ENCODE assay signal across 25 cellular contexts in genomic region chr1:228249508-228250305, GRCh38.
"Had no signal": no experiment of that assay in that cellular context is flagged by ENCODE, and none has a peak within 500 bp of the region (broad histone marks: within the 10 kb centered on the region; RNA-seq: fewer than 3 reads in every experiment).

No MANE protein-coding gene starts in this region.

- H3K27me3 Mint-ChIP-seq: naive thymus-derived CD4-positive, alpha-beta T cell; stimulated activated naive CD8-positive, alpha-beta T cell treated with anti-CD3 and anti-CD28 coated beads, Interleukin-15, amount 100 ng/mL, for 72 hours had no signal

- H3K9me3 ChIP-seq: prostate gland, right lobe of liver, thyroid gland had no signal

- H3K4me3 Mint-ChIP-seq: immature natural killer cell; naive thymus-derived CD4-positive, alpha-beta T cell; nephron; neural progenitor cell; stimulated activated naive CD8-positive, alpha-beta T cell treated with anti-CD3 and anti-CD28 coated beads, Interleukin-15, amount 100 ng/mL, for 72 hours had no signal

- H3K27ac ChIP-seq: dorsolateral prefrontal cortex, epithelial cell of prostate, foreskin keratinocyte, neural progenitor cell, prostate gland, right lobe of liver, thyroid gland had no signal

- H3K27me3 ChIP-seq: dorsolateral prefrontal cortex, foreskin keratinocyte, neural progenitor cell, right lobe of liver, thyroid gland had no signal

- ATAC-seq: esophagus mucosa; foreskin keratinocyte; naive thymus-derived CD4-positive, alpha-beta T cell; right lobe of liver; stimulated activated naive CD8-positive, alpha-beta T cell treated with anti-CD3 and anti-CD28 coated beads, Interleukin-15, amount 100 ng/mL, for 72 hours had no signal

- H3K36me3 ChIP-seq: prostate gland, right lobe of liver had no signal

- H3K27ac Mint-ChIP-seq: immature natural killer cell; naive thymus-derived CD4-positive, alpha-beta T cell; nephron; neural progenitor cell; stimulated activated naive CD8-positive, alpha-beta T cell treated with anti-CD3 and anti-CD28 coated beads, Interleukin-15, amount 100 ng/mL, for 72 hours had no signal

- DNase-seq: central memory CD4-positive, alpha-beta T cell; dorsolateral prefrontal cortex; effector CD4-positive, alpha-beta T cell; foreskin keratinocyte; glutamatergic neuron; hypothalamus; immature natural killer cell; mesendoderm; midbrain; naive thymus-derived CD4-positive, alpha-beta T cell; nucleus accumbens; right lobe of liver; small intestine; stimulated activated CD4-positive, alpha-beta T cell treated with anti-CD3 and anti-CD28 coated beads, Interleukin-15, amount 100 ng/mL, for 24 hours; stimulated activated CD4-positive, alpha-beta T cell treated with anti-CD3 and anti-CD28 coated beads, Interleukin-4, amount 100 ng/mL, for 1 hour; stimulated activated CD8-positive, alpha-beta memory T cell treated with anti-CD3 and anti-CD28 coated beads, Interleukin-4, amount 100 ng/mL, for 48 hours; stimulated activated naive CD4-positive, alpha-beta T cell; stimulated activated naive CD8-positive, alpha-beta T cell treated with anti-CD3 and anti-CD28 coated beads, Interleukin-15, amount 100 ng/mL, for 72 hours; thyroid gland; trophoblast cell had no signal

- H3K4me3 ChIP-seq: dorsolateral prefrontal cortex, neural progenitor cell, prostate gland, right lobe of liver, thyroid gland had no signal

- H3K4me1 ChIP-seq: foreskin keratinocyte, neural progenitor cell, prostate gland, right lobe of liver, thyroid gland had no signal

- H3K4me1 Mint-ChIP-seq: immature natural killer cell, nephron, neural progenitor cell had no signal
